Comparison of ENCODE assay signal across 8 cellular contexts in the genomic region with DNA sequence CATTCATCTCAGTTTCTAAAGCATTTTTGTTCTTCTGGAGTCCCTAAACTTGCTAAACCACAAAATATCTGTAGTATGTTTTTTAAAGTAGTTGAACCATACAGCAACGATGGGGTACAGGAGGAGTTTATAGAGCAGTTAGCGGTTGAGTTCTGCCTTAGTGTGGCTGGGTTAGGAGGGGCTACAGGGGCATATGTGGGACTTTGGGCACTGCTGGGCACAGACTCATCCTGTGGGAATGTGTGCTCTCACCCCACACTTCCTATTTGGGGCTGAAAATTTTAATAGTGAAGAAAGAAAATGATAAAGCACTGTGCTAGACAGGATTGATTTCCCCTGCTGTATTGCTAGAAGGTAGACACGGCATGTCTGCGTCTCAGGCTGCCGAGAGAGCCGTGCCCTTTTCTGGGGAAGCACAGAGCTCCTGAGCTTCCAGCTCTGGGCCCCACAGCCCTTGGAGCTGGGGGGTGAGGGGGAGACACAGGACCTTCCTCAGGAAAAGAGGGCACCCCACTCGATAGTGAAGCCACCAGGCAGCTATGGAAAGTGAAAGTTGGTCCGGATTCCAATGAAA.
DNase-seq lines count a peak whose midpoint lies in the region; ATAC-seq and TF ChIP-seq lines count a peak whose summit lies in the region.

No MANE protein-coding gene starts in this region.

- H3K79me2 ChIP-seq in parathyroid adenoma: peaks cover 23% of the 10 kb centered on the region

- no peak overlapping the region for H2AFZ ChIP-seq in parathyroid adenoma

- intact Hi-C loops in activated CD4-positive, alpha-beta T cell treated with anti-CD3 and anti-CD28 coated beads for 36 hours (cut with DNase I, micrococcal nuclease): no loop called here

- H3K4me1 Mint-ChIP-seq in activated CD4-positive, alpha-beta T cell treated with anti-CD3 and anti-CD28 coated beads for 36 hours: peaks cover 45% of the 10 kb centered on the region

- peak overlapping the region; percentile 87 for H3K27ac Mint-ChIP-seq in activated CD4-positive, alpha-beta T cell treated with anti-CD3 and anti-CD28 coated beads for 36 hours

- TF ChIP-seq CTCF in RWPE2 (IDR thresholded peaks at IDR 0.05; ENCODE audit: poor library complexity, severe bottlenecking) (no peak), parathyroid adenoma (IDR thresholded peaks at IDR 0.05) (no peak)

- peaks cover 23% of the 10 kb centered on the region for H3K4me1 ChIP-seq in RWPE2 (ENCODE audit: insufficient read depth, poor library complexity, severe bottlenecking)
- H3K4me1 ChIP-seq in esophagus (ENCODE audit: control insufficient read depth in 2 of 2, insufficient read depth in 2 of 2, low read length in 1 of 2): peaks cover 0 to 5% of the 10 kb centered on the region in 2 donors
- H3K4me1 ChIP-seq in parathyroid adenoma: peaks cover 2% of the 10 kb centered on the region

- CTCF ChIA-PET in activated CD4-positive, alpha-beta T cell treated with anti-CD3 and anti-CD28 coated beads for 36 hours (lab: Charles Lee): interaction anchor here (0.8 to 2.1 kb wide), 5 partner anchors 12 to 62 kb away, joined by 3 to 11 read pairs (median 4); no protein-coding TSS in a partner anchor

- H3K4me2 ChIP-seq in parathyroid adenoma (ENCODE audit: low read length): peak overlapping the region; percentile 76

- no peak for ATAC-seq in activated CD4-positive, alpha-beta T cell treated with anti-CD3 and anti-CD28 coated beads for 36 hours
- ATAC-seq in RWPE2 (ENCODE audit: low read depth): peak; percentile 24
- ATAC-seq in HG03097 (IDR thresholded peaks at IDR 0.05; ENCODE audit: low FRiP score, unreplicated experiment): no peak
- no peak for ATAC-seq in HG03521 (IDR thresholded peaks at IDR 0.05; ENCODE audit: unreplicated experiment)

- no peaks in the 10 kb centered on the region for H3K9me3 Mint-ChIP-seq in activated CD4-positive, alpha-beta T cell treated with anti-CD3 and anti-CD28 coated beads for 36 hours (ENCODE audit: low read depth)

- POLR2A ChIA-PET in activated CD4-positive, alpha-beta T cell treated with anti-CD3 and anti-CD28 coated beads for 36 hours (lab: Charles Lee): interaction anchor here (0.8 to 3.2 kb wide), 4 partner anchors 15 to 33 kb away, joined by 3 to 10 read pairs (median 5); no protein-coding TSS in a partner anchor

- DNase-seq in activated CD4-positive, alpha-beta T cell treated with anti-CD3 and anti-CD28 coated beads for 36 hours: no peak
- DNase-seq in activated CD4-positive, alpha-beta T cell treated with anti-CD3 and anti-CD28 coated beads for 1 hour: no peak
- peak; percentile 60 for DNase-seq in RWPE2 (ENCODE audit: low spot score)
- DNase-seq in NCI-H128 (lab: John Stamatoyannopoulos, UW; ENCODE audit: unreplicated experiment): no peak

- H3K36me3 ChIP-seq in RWPE2 (ENCODE audit: low read depth): peaks cover 19% of the 10 kb centered on the region
- no peaks in the 10 kb centered on the region for H3K36me3 ChIP-seq in esophagus (ENCODE audit: control insufficient read depth in 2 of 2, insufficient read depth in 2 of 2, low read length in 1 of 2)
- H3K36me3 ChIP-seq in parathyroid adenoma (ENCODE audit: control insufficient read depth, insufficient read depth, low read length): no peaks in the 10 kb centered on the region

- peak overlapping the region; percentile 80 for H3K4me3 Mint-ChIP-seq in activated CD4-positive, alpha-beta T cell treated with anti-CD3 and anti-CD28 coated beads for 36 hours

- H3K9me3 ChIP-seq in RWPE2 (ENCODE audit: severe bottlenecking) (no peaks in the 10 kb centered on the region), esophagus (ENCODE audit: control insufficient read depth in 2 of 2, insufficient read depth in 1 of 2, low read depth in 1 of 2, low read length in 1 of 2) (no peaks in the 10 kb centered on the region), parathyroid adenoma (ENCODE audit: control insufficient read depth, low read length) (no peaks in the 10 kb centered on the region)

- H3K36me3 Mint-ChIP-seq in activated CD4-positive, alpha-beta T cell treated with anti-CD3 and anti-CD28 coated beads for 36 hours (ENCODE audit: low read depth): peaks cover 3% of the 10 kb centered on the region

- H3K27ac ChIP-seq in RWPE2 (ENCODE audit: poor library complexity, severe bottlenecking): peak overlapping the region; percentile 99
- H3K27ac ChIP-seq in esophagus (ENCODE audit: low read depth in 2 of 2, low read length in 1 of 2): peak overlapping the region; percentile 99 to 100
- H3K27ac ChIP-seq in parathyroid adenoma: peak overlapping the region; percentile 85

- H3K27me3 ChIP-seq in RWPE2 (ENCODE audit: insufficient read depth, poor library complexity, severe bottlenecking): no peaks in the 10 kb centered on the region
- no peaks in the 10 kb centered on the region for H3K27me3 ChIP-seq in esophagus (ENCODE audit: control insufficient read depth in 1 of 2, insufficient read depth in 2 of 2, low read length in 2 of 2)
- H3K27me3 ChIP-seq in parathyroid adenoma (ENCODE audit: control insufficient read depth, insufficient read depth, low read length): no peaks in the 10 kb centered on the region

- H3K4me3 ChIP-seq in RWPE2 (ENCODE audit: severe bottlenecking) (peak overlapping the region; percentile 64), esophagus (ENCODE audit: low read depth in 1 of 2, low read length in 2 of 2) (peak overlapping the region; percentile 21 to 67), parathyroid adenoma (ENCODE audit: low read depth, low read length) (peak overlapping the region; percentile 67)

- no peaks in the 10 kb centered on the region for H3K27me3 Mint-ChIP-seq in activated CD4-positive, alpha-beta T cell treated with anti-CD3 and anti-CD28 coated beads for 36 hours

- no peak overlapping the region for H3K9ac ChIP-seq in parathyroid adenoma

- 4 to 7% methylated on average over 8 of the region's 8 CpGs for WGBS in esophagus, 2 donors
